18 cellular contexts compared by ENCODE assay signal in genomic region chr10:42482411-42482810, GRCh38.
"Had no signal": no experiment of that assay in that cellular context is flagged by ENCODE, and none has a peak within 500 bp of the region (broad histone marks: within the 10 kb centered on the region; RNA-seq: fewer than 3 reads in every experiment).

No MANE protein-coding gene starts in this region.

- H3K4me3 ChIP-seq: breast epithelium, suprapubic skin had no signal

- H3K27ac ChIP-seq: breast epithelium, epithelial cell of prostate, suprapubic skin had no signal

- H3K4me1 ChIP-seq: breast epithelium, suprapubic skin had no signal

- ATAC-seq: left ventricle myocardium superior; natural killer cell treated with Interleukin-12 subunit alpha and Interleukin-12 subunit beta and Interleukin-15 and Interleukin-18, amount 100 ng/mL, for 72 hours; stimulated activated naive CD8-positive, alpha-beta T cell treated with anti-CD3 and anti-CD28 coated beads, Interleukin-15, Interleukin-2, amounts not matched to agents 100 U/mL and 50 U/mL, for 24 hours had no signal

- H3K27me3 ChIP-seq: breast epithelium, suprapubic skin had no signal

- DNase-seq: activated CD4-positive, CD25-positive, alpha-beta regulatory T cell treated with anti-CD3 and anti-CD28 coated beads, Interleukin-2, amount 50 U/mL, for 72 hours; activated naive CD4-positive, alpha-beta T cell; activated T-cell treated with anti-CD3 and anti-CD28 coated beads for 4 hours; aorta; kidney; left ventricle myocardium superior; mesenchymal stem cell; retina; small intestine; stimulated activated CD4-positive, alpha-beta T cell treated with anti-CD3 and anti-CD28 coated beads, Interleukin-4, amount 100 ng/mL, for 4 hours; stimulated activated CD8-positive, alpha-beta memory T cell treated with anti-CD3 and anti-CD28 coated beads, Interleukin-4, amount 100 ng/mL, for 48 hours; stimulated activated naive CD8-positive, alpha-beta T cell treated with anti-CD3 and anti-CD28 coated beads, Interleukin-15, Interleukin-2, amounts not matched to agents 100 U/mL and 50 U/mL, for 24 hours; T1000; trophoblast cell had no signal

- H3K36me3 ChIP-seq: breast epithelium, suprapubic skin had no signal

- H3K4me3 Mint-ChIP-seq: natural killer cell treated with Interleukin-12 subunit alpha and Interleukin-12 subunit beta and Interleukin-15 and Interleukin-18, amount 100 ng/mL, for 72 hours had no signal

- H3K36me3 Mint-ChIP-seq: natural killer cell treated with Interleukin-12 subunit alpha and Interleukin-12 subunit beta and Interleukin-15 and Interleukin-18, amount 100 ng/mL, for 72 hours had no signal

- H3K27ac Mint-ChIP-seq: natural killer cell treated with Interleukin-12 subunit alpha and Interleukin-12 subunit beta and Interleukin-15 and Interleukin-18, amount 100 ng/mL, for 72 hours had no signal
